Comparison of ENCODE assay signal across 1 cellular context in the genomic region with DNA sequence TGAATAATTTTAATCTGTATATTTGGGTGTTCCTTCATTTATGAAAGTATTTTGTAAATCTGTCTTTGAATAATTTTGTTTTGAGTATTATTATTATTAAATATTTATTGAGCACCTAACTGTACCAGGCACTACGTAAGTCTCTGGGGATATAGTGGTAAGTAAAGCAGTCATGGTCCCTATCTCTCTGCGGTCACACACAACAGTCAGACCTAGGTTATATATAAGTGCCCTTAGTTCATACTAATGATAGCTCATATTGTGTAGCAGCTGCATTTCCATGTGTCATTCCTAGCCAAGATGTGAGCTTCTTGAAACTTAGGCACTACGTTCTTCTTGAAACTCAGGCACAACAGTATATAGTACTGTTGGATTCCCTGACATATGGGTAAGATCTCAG.
TF ChIP-seq lines count a peak whose summit lies in the region.

No MANE protein-coding gene starts in this region.

TF ChIP-seq in GM23338, 12 proteins besides CTCF, POLR2A, EP300 and RAD21 (continued from another document):
- TF ChIP-seq, protein P1, sequence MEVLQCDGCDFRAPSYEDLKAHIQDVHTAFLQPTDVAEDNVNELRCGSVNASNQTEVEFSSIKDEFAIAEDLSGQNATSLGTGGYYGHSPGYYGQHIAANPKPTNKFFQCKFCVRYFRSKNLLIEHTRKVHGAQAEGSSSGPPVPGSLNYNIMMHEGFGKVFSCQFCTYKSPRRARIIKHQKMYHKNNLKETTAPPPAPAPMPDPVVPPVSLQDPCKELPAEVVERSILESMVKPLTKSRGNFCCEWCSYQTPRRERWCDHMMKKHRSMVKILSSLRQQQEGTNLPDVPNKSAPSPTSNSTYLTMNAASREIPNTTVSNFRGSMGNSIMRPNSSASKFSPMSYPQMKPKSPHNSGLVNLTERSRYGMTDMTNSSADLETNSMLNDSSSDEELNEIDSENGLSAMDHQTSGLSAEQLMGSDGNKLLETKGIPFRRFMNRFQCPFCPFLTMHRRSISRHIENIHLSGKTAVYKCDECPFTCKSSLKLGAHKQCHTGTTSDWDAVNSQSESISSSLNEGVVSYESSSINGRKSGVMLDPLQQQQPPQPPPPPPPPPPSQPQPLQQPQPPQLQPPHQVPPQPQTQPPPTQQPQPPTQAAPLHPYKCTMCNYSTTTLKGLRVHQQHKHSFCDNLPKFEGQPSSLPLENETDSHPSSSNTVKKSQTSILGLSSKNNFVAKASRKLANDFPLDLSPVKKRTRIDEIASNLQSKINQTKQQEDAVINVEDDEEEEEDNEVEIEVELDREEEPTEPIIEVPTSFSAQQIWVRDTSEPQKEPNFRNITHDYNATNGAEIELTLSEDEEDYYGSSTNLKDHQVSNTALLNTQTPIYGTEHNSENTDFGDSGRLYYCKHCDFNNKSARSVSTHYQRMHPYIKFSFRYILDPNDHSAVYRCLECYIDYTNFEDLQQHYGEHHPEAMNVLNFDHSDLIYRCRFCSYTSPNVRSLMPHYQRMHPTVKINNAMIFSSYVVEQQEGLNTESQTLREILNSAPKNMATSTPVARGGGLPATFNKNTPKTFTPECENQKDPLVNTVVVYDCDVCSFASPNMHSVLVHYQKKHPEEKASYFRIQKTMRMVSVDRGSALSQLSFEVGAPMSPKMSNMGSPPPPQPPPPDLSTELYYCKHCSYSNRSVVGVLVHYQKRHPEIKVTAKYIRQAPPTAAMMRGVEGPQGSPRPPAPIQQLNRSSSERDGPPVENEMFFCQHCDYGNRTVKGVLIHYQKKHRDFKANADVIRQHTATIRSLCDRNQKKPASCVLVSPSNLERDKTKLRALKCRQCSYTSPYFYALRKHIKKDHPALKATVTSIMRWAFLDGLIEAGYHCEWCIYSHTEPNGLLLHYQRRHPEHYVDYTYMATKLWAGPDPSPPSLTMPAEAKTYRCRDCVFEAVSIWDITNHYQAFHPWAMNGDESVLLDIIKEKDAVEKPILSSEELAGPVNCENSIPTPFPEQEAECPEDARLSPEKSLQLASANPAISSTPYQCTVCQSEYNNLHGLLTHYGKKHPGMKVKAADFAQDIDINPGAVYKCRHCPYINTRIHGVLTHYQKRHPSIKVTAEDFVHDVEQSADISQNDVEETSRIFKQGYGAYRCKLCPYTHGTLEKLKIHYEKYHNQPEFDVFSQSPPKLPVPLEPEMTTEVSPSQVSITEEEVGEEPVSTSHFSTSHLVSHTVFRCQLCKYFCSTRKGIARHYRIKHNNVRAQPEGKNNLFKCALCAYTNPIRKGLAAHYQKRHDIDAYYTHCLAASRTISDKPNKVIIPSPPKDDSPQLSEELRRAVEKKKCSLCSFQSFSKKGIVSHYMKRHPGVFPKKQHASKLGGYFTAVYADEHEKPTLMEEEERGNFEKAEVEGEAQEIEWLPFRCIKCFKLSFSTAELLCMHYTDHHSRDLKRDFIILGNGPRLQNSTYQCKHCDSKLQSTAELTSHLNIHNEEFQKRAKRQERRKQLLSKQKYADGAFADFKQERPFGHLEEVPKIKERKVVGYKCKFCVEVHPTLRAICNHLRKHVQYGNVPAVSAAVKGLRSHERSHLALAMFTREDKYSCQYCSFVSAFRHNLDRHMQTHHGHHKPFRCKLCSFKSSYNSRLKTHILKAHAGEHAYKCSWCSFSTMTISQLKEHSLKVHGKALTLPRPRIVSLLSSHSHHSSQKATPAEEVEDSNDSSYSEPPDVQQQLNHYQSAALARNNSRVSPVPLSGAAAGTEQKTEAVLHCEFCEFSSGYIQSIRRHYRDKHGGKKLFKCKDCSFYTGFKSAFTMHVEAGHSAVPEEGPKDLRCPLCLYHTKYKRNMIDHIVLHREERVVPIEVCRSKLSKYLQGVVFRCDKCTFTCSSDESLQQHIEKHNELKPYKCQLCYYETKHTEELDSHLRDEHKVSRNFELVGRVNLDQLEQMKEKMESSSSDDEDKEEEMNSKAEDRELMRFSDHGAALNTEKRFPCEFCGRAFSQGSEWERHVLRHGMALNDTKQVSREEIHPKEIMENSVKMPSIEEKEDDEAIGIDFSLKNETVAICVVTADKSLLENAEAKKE (CRISPR knock-in tag; IDR thresholded peaks at IDR 0.05) = no peak
- no peak for TF ChIP-seq CREB1 (CRISPR knock-in tag; IDR thresholded peaks at IDR 0.05; ENCODE audit: low read depth)
- TF ChIP-seq, protein P2, sequence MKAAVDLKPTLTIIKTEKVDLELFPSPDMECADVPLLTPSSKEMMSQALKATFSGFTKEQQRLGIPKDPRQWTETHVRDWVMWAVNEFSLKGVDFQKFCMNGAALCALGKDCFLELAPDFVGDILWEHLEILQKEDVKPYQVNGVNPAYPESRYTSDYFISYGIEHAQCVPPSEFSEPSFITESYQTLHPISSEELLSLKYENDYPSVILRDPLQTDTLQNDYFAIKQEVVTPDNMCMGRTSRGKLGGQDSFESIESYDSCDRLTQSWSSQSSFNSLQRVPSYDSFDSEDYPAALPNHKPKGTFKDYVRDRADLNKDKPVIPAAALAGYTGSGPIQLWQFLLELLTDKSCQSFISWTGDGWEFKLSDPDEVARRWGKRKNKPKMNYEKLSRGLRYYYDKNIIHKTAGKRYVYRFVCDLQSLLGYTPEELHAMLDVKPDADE (IDR thresholded peaks at IDR 0.05) = no peak
